In genomic region chr5:168810641-168811040, GRCh38 we compare ENCODE assay signal across 35 cellular contexts.
DNase-seq lines count a peak whose midpoint lies in the region; ATAC-seq and TF ChIP-seq lines count a peak whose summit lies in the region.
"Had no signal": no experiment of that assay in that cellular context is flagged by ENCODE, and none has a peak within 500 bp of the region (broad histone marks: within the 10 kb centered on the region; RNA-seq: fewer than 3 reads in every experiment).

No MANE protein-coding gene starts in this region.

- peak overlapping the region; percentile 38 for H3K56ac ChIP-seq in mesendoderm (ENCODE audit: low read length)

- H3K9ac ChIP-seq in mesendoderm (ENCODE audit: low read length): no peak overlapping the region
- no peak overlapping the region for H3K9ac ChIP-seq in neural progenitor cell
- H3K9ac ChIP-seq: BLaER1; BLaER1 treated with 17β-estradiol and CSF1 and Interleukin-3, amounts not matched to agents 10 nM and 100 nM had no signal

- no peak for TF ChIP-seq POLR2A in thyroid gland (IDR thresholded peaks at IDR 0.05)

- H3F3A ChIP-seq in neural progenitor cell (ENCODE audit: low read depth): no peaks in the 10 kb centered on the region

- no peak overlapping the region for H2AFZ ChIP-seq in neural progenitor cell (replicated peaks)

- H3K79me2 ChIP-seq in mesendoderm (ENCODE audit: control insufficient read depth, insufficient read depth, low read length) (no peaks in the 10 kb centered on the region), neural progenitor cell (ENCODE audit: low read depth) (no peaks in the 10 kb centered on the region)

- no peak overlapping the region for H3K4me2 ChIP-seq in mesendoderm (ENCODE audit: low read length)
- H3K4me2 ChIP-seq in neural progenitor cell: no peak overlapping the region
- H3K4me2 ChIP-seq: A549; BLaER1; BLaER1 treated with 17β-estradiol and CSF1 and Interleukin-3, amounts not matched to agents 10 nM and 100 nM had no signal

- no peaks in the 10 kb centered on the region for H3K36me3 Mint-ChIP-seq in neural progenitor cell
- H3K36me3 Mint-ChIP-seq: CD14-positive monocyte; CD4-positive, alpha-beta memory T cell; CD4-positive, CD25-positive, alpha-beta regulatory T cell; CD8-positive, alpha-beta memory T cell; CD8-positive, alpha-beta T cell had no signal

- no peak for TF ChIP-seq CTCF in neural progenitor cell (IDR thresholded peaks at IDR 0.05)
- TF ChIP-seq CTCF in thyroid gland (IDR thresholded peaks at IDR 0.05): no peak

- no CpG with 5 or more reads among the region's 4 CpGs for WGBS in mesendoderm (ENCODE audit: extremely low coverage, insufficient coverage, low lambda C conversion rate)
- WGBS in thyroid gland, 2 donors: 6 to 27% methylated on average over 4 of the region's 4 CpGs

- no peak overlapping the region for H4K8ac ChIP-seq in mesendoderm (ENCODE audit: low read depth, low read length)

- no peak overlapping the region for H2AK5ac ChIP-seq in mesendoderm (ENCODE audit: low read length)

- H3K27me3 Mint-ChIP-seq in neural progenitor cell (ENCODE audit: insufficient read depth, low read depth): peaks cover 3% of the 10 kb centered on the region
- H3K27me3 Mint-ChIP-seq: CD4-positive, alpha-beta T cell had no signal

- H3K79me1 ChIP-seq in mesendoderm (ENCODE audit: low read length): no peaks in the 10 kb centered on the region

- DNase-seq in left cardiac atrium (no peak), Right ventricle myocardium inferior (ENCODE audit: missing footprints) (no peak), mesendoderm (no peak), neural progenitor cell (ENCODE audit: low spot score) (no peak), thyroid gland (peak; percentile 51 to 68), activated gamma-delta T cell treated with Interleukin-2 at 50 U/mL for 16 hours (no peak)
- no peak for DNase-seq in activated T-cell treated with anti-CD3 and anti-CD28 coated beads, Interleukin-2, amount 50 U/mL, for 48 hours
- DNase-seq: 8988T; ACHN; AML-193; BE2C; C1 segment of cervical spinal cord; Caco-2; Calu3; CD4-positive, alpha-beta memory T cell; CD4-positive, alpha-beta T cell; CD4-positive, CD25-positive, alpha-beta regulatory T cell; CD8-positive, alpha-beta memory T cell; CD8-positive, alpha-beta T cell; COR-L47; DMS 273 treated with DMSO at 0.1 percent for 48 hours; DMS153; DMS53; DMS79; DMS79 treated with DMSO at 0.1 percent for 48 hours; DND-41; EL had no signal

- H3K27ac ChIP-seq in mesendoderm (ENCODE audit: low read depth, low read length) (no peak overlapping the region), neural progenitor cell (no peak overlapping the region), thyroid gland (no peak overlapping the region)
- H3K27ac ChIP-seq: 22Rv1; A549; BLaER1; BLaER1 treated with 17β-estradiol and CSF1 and Interleukin-3, amounts not matched to agents 10 nM and 100 nM; C4-2B had no signal

- H3K36me3 ChIP-seq in mesendoderm (ENCODE audit: control insufficient read depth, insufficient read depth, low read length) (no peaks in the 10 kb centered on the region), neural progenitor cell (no peaks in the 10 kb centered on the region), thyroid gland (peaks cover 0 to 6% of the 10 kb centered on the region in 2 donors)
- H3K36me3 ChIP-seq: BLaER1; BLaER1 treated with 17β-estradiol and CSF1 and Interleukin-3, amounts not matched to agents 10 nM and 100 nM had no signal

- H3K4me1 ChIP-seq in mesendoderm (ENCODE audit: control insufficient read depth, low read depth, low read length): peaks cover 2% of the 10 kb centered on the region
- H3K4me1 ChIP-seq in neural progenitor cell: no peaks in the 10 kb centered on the region
- peaks cover 9 to 11% of the 10 kb centered on the region in 2 donors for H3K4me1 ChIP-seq in thyroid gland
- H3K4me1 ChIP-seq: A549; BLaER1; BLaER1 treated with 17β-estradiol and CSF1 and Interleukin-3, amounts not matched to agents 10 nM and 100 nM; Caco-2 had no signal

- H3K4me3 ChIP-seq in mesendoderm (ENCODE audit: low read length) (no peak overlapping the region), neural progenitor cell (no peak overlapping the region), thyroid gland (replicated peaks in 1 of 3) (no peak overlapping the region)
- H3K4me3 ChIP-seq: A549; BLaER1; BLaER1 treated with 17β-estradiol and CSF1 and Interleukin-3, amounts not matched to agents 10 nM and 100 nM had no signal

- no peak overlapping the region for H3K23ac ChIP-seq in mesendoderm (ENCODE audit: low read length)

- H3K4me3 Mint-ChIP-seq in neural progenitor cell: no peak overlapping the region
- H3K4me3 Mint-ChIP-seq: B cell; CD14-positive monocyte; CD4-positive, alpha-beta memory T cell; CD4-positive, alpha-beta T cell; CD4-positive, CD25-positive, alpha-beta regulatory T cell; CD8-positive, alpha-beta memory T cell; CD8-positive, alpha-beta T cell had no signal

- no peak overlapping the region for H3K18ac ChIP-seq in mesendoderm (ENCODE audit: low read length)

- no peaks in the 10 kb centered on the region for H3K4me1 Mint-ChIP-seq in neural progenitor cell
- H3K4me1 Mint-ChIP-seq: B cell; CD14-positive monocyte; CD4-positive, alpha-beta memory T cell; CD4-positive, CD25-positive, alpha-beta regulatory T cell; CD8-positive, alpha-beta memory T cell had no signal

- no peaks in the 10 kb centered on the region for H3K9me3 Mint-ChIP-seq in neural progenitor cell
- H3K9me3 Mint-ChIP-seq: CD4-positive, alpha-beta memory T cell; CD4-positive, alpha-beta T cell; CD4-positive, CD25-positive, alpha-beta regulatory T cell; CD8-positive, alpha-beta memory T cell; CD8-positive, alpha-beta T cell had no signal

- ATAC-seq in left cardiac atrium: peak; percentile 6 to 32
- no peak for ATAC-seq in Right ventricle myocardium inferior
- no peak for ATAC-seq in GM21737 (IDR thresholded peaks at IDR 0.05; ENCODE audit: unreplicated experiment)
- ATAC-seq: A549; CD8-positive, alpha-beta T cell had no signal

- no peak overlapping the region for H4K5ac ChIP-seq in mesendoderm (ENCODE audit: low read length)

- H3K4ac ChIP-seq in mesendoderm (ENCODE audit: low read depth, low read length): no peak overlapping the region

- H2BK15ac ChIP-seq in mesendoderm (replicated peaks; ENCODE audit: low read depth): no peak overlapping the region

- H2BK5ac ChIP-seq in mesendoderm (ENCODE audit: low read length): no peak overlapping the region

- intact Hi-C loops in left cardiac atrium (cut with DNase I) (no loop called here), Right ventricle myocardium inferior (cut with DNase I) (no loop called here), thyroid gland (cut with DNase I) (no loop called here)

- H3K27me3 ChIP-seq in mesendoderm (ENCODE audit: insufficient read depth, low read length, poor library complexity): no peaks in the 10 kb centered on the region
- H3K27me3 ChIP-seq in neural progenitor cell: peaks cover 3% of the 10 kb centered on the region
- no peaks in the 10 kb centered on the region for H3K27me3 ChIP-seq in thyroid gland
- H3K27me3 ChIP-seq: BE2C; BLaER1; BLaER1 treated with 17β-estradiol and CSF1 and Interleukin-3, amounts not matched to agents 10 nM and 100 nM had no signal

- H2BK120ac ChIP-seq in mesendoderm (ENCODE audit: low read depth, low read length): no peak overlapping the region

- H3K27ac Mint-ChIP-seq in neural progenitor cell: peak overlapping the region; percentile 84
- H3K27ac Mint-ChIP-seq: B cell; CD4-positive, alpha-beta memory T cell; CD4-positive, alpha-beta T cell; CD4-positive, CD25-positive, alpha-beta regulatory T cell; CD8-positive, alpha-beta T cell had no signal

- no peaks in the 10 kb centered on the region for H3K9me3 ChIP-seq in neural progenitor cell (ENCODE audit: low read depth)
- no peaks in the 10 kb centered on the region for H3K9me3 ChIP-seq in thyroid gland
- H3K9me3 ChIP-seq: A549; BE2C; BLaER1; BLaER1 treated with 17β-estradiol and CSF1 and Interleukin-3, amounts not matched to agents 10 nM and 100 nM; Caco-2 had no signal

- H4K20me1 ChIP-seq in neural progenitor cell (ENCODE audit: low read depth): no peaks in the 10 kb centered on the region
- H4K20me1 ChIP-seq: BLaER1; BLaER1 treated with 17β-estradiol and CSF1 and Interleukin-3, amounts not matched to agents 10 nM and 100 nM had no signal

Comparison
In these comparisons a context has a peak if more than half of its experiments do, and no peak if none do; other contexts are left out.
1. ATAC-seq: peak in left cardiac atrium (2 of 2); none in Right ventricle myocardium inferior (single experiment) and GM21737 (single experiment).
2. DNase-seq: peak in thyroid gland (2 of 2); none in left cardiac atrium (single experiment), Right ventricle myocardium inferior (single experiment), mesendoderm (single experiment), neural progenitor cell (single experiment), activated gamma-delta T cell treated with Interleukin-2 at 50 U/mL for 16 hours (single experiment) and activated T-cell treated with anti-CD3 and anti-CD28 coated beads, Interleukin-2, amount 50 U/mL, for 48 hours (0 of 2).